1 cellular context compared by ENCODE assay signal in the genomic region with DNA sequence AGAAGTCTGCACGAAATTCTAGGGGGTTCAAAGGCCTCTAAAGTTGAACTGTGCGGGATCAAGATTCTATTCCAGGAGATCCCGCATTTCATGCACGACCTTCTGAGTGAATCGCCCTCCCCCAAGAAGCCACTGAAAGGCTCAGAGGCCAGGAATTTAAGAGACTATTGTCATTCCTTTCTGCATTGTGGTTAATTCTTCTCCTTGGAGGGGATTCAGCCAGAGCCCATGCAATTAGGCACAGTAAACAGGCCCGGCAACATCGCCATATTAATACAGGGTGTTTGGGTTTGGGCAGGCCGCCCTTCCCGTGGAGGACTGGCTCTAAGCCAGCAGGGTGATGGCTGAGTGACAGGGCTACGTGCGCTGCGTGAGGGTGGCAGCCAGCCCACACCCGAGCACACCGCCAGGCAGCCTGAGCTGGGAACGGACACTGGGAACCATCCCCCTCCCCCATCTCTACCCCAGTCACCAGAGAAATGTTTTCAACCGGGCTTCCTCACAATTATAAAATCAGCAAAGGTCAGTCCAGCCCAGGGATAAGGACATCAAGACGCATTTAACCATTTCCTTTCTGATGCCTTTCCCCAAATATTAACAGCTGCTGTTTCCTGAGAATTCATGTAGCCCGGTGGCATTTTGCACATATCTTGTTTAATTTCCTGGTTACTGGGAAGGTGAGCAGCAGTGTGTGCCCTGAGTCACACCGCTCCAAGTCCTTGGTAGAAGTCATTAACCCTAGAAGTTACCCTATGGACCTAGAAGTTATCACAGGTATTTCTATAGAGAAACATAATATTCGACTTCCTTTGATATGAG.
A peak's percentile ranks its signal among the peaks of the same experiment; 100 is the strongest.
TF ChIP-seq lines count a peak whose summit lies in the region.

No MANE protein-coding gene starts in this region.

TF ChIP-seq in HepG2, 621 proteins besides CTCF, POLR2A, EP300 and RAD21 (continued from another document and continues in another):
- TF ChIP-seq, protein P1, sequence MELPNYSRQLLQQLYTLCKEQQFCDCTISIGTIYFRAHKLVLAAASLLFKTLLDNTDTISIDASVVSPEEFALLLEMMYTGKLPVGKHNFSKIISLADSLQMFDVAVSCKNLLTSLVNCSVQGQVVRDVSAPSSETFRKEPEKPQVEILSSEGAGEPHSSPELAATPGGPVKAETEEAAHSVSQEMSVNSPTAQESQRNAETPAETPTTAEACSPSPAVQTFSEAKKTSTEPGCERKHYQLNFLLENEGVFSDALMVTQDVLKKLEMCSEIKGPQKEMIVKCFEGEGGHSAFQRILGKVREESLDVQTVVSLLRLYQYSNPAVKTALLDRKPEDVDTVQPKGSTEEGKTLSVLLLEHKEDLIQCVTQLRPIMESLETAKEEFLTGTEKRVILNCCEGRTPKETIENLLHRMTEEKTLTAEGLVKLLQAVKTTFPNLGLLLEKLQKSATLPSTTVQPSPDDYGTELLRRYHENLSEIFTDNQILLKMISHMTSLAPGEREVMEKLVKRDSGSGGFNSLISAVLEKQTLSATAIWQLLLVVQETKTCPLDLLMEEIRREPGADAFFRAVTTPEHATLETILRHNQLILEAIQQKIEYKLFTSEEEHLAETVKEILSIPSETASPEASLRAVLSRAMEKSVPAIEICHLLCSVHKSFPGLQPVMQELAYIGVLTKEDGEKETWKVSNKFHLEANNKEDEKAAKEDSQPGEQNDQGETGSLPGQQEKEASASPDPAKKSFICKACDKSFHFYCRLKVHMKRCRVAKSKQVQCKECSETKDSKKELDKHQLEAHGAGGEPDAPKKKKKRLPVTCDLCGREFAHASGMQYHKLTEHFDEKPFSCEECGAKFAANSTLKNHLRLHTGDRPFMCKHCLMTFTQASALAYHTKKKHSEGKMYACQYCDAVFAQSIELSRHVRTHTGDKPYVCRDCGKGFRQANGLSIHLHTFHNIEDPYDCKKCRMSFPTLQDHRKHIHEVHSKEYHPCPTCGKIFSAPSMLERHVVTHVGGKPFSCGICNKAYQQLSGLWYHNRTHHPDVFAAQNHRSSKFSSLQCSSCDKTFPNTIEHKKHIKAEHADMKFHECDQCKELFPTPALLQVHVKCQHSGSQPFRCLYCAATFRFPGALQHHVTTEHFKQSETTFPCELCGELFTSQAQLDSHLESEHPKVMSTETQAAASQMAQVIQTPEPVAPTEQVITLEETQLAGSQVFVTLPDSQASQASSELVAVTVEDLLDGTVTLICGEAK (IDR thresholded peaks at IDR 0.05) = no peak
- TF ChIP-seq, protein P1 (CRISPR knock-in tag; IDR thresholded peaks at IDR 0.05) = peak; percentile 76
- TF ChIP-seq MXI1 (IDR thresholded peaks at IDR 0.05; ENCODE audit: borderline replicate concordance, low read depth, low read length) (no peak), KAT7 (CRISPR knock-in tag; IDR thresholded peaks at IDR 0.05; ENCODE audit: borderline replicate concordance) (no peak), ZNF749 (CRISPR knock-in tag; IDR thresholded peaks at IDR 0.05; ENCODE audit: borderline replicate concordance) (no peak), ZNF598 (CRISPR knock-in tag; IDR thresholded peaks at IDR 0.05; ENCODE audit: borderline replicate concordance) (0 out of 2 replicates have a peak, but pooled peaks have one; percentile 34), PTBP1 (IDR thresholded peaks at IDR 0.05; ENCODE audit: low read depth, low read length, poor library complexity, severe bottlenecking) (no peak), RNF2 (conservative IDR thresholded peaks at IDR 0.05; ENCODE audit: low read depth) (no peak), ATF1 (CRISPR knock-in tag; IDR thresholded peaks at IDR 0.05) (no peak), TOPORS (CRISPR knock-in tag; IDR thresholded peaks at IDR 0.05) (no peak), MIER3 (CRISPR knock-in tag; IDR thresholded peaks at IDR 0.05; ENCODE audit: borderline replicate concordance) (peak; percentile 42; the same call in 1 of the 2 replicates), PAX8 (CRISPR knock-in tag; IDR thresholded peaks at IDR 0.05; ENCODE audit: borderline replicate concordance) (no peak), TCF12 (IDR thresholded peaks at IDR 0.05) (no peak), TCF12 (CRISPR knock-in tag; IDR thresholded peaks at IDR 0.05) (peak; percentile 59; the same call in 1 of the 2 replicates), RELA (CRISPR knock-in tag; IDR thresholded peaks at IDR 0.05) (no peak), NRL (CRISPR knock-in tag; IDR thresholded peaks at IDR 0.05; ENCODE audit: borderline replicate concordance) (no peak; the same call in 1 of the 2 replicates), SP140L (CRISPR knock-in tag; IDR thresholded peaks at IDR 0.05; ENCODE audit: borderline replicate concordance) (no peak), ZNF746 (CRISPR knock-in tag; IDR thresholded peaks at IDR 0.05) (0 out of 2 replicates have a peak, but pooled peaks have one; percentile 42), ARHGAP35 (CRISPR knock-in tag; IDR thresholded peaks at IDR 0.05; ENCODE audit: borderline replicate concordance) (no peak), NFKB2 (CRISPR knock-in tag; IDR thresholded peaks at IDR 0.05; ENCODE audit: borderline replicate concordance) (no peak), MED13 (CRISPR knock-in tag; IDR thresholded peaks at IDR 0.05) (no peak), NFRKB (IDR thresholded peaks at IDR 0.05) (no peak), SMARCC2 (IDR thresholded peaks at IDR 0.05) (no peak), NFYC (CRISPR knock-in tag; IDR thresholded peaks at IDR 0.05) (no peak), ZFP36 (IDR thresholded peaks at IDR 0.05; ENCODE audit: borderline replicate concordance, low read depth, low read length, partially characterized antibody) (no peak), REPIN1 (CRISPR knock-in tag; IDR thresholded peaks at IDR 0.05; ENCODE audit: borderline replicate concordance, low read depth) (no peak), ZNF605 (CRISPR knock-in tag; IDR thresholded peaks at IDR 0.05) (no peak), SNAI1 (CRISPR knock-in tag; IDR thresholded peaks at IDR 0.05; ENCODE audit: borderline replicate concordance) (no peak)
- TF ChIP-seq, protein P2, sequence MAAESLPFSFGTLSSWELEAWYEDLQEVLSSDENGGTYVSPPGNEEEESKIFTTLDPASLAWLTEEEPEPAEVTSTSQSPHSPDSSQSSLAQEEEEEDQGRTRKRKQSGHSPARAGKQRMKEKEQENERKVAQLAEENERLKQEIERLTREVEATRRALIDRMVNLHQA (CRISPR knock-in tag; IDR thresholded peaks at IDR 0.05) = no peak
- TF ChIP-seq, protein P3, sequence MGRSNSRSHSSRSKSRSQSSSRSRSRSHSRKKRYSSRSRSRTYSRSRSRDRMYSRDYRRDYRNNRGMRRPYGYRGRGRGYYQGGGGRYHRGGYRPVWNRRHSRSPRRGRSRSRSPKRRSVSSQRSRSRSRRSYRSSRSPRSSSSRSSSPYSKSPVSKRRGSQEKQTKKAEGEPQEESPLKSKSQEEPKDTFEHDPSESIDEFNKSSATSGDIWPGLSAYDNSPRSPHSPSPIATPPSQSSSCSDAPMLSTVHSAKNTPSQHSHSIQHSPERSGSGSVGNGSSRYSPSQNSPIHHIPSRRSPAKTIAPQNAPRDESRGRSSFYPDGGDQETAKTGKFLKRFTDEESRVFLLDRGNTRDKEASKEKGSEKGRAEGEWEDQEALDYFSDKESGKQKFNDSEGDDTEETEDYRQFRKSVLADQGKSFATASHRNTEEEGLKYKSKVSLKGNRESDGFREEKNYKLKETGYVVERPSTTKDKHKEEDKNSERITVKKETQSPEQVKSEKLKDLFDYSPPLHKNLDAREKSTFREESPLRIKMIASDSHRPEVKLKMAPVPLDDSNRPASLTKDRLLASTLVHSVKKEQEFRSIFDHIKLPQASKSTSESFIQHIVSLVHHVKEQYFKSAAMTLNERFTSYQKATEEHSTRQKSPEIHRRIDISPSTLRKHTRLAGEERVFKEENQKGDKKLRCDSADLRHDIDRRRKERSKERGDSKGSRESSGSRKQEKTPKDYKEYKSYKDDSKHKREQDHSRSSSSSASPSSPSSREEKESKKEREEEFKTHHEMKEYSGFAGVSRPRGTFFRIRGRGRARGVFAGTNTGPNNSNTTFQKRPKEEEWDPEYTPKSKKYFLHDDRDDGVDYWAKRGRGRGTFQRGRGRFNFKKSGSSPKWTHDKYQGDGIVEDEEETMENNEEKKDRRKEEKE (IDR thresholded peaks at IDR 0.05) = no peak
- TF ChIP-seq, protein P4, sequence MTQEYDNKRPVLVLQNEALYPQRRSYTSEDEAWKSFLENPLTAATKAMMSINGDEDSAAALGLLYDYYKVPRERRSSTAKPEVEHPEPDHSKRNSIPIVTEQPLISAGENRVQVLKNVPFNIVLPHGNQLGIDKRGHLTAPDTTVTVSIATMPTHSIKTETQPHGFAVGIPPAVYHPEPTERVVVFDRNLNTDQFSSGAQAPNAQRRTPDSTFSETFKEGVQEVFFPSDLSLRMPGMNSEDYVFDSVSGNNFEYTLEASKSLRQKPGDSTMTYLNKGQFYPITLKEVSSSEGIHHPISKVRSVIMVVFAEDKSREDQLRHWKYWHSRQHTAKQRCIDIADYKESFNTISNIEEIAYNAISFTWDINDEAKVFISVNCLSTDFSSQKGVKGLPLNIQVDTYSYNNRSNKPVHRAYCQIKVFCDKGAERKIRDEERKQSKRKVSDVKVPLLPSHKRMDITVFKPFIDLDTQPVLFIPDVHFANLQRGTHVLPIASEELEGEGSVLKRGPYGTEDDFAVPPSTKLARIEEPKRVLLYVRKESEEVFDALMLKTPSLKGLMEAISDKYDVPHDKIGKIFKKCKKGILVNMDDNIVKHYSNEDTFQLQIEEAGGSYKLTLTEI (CRISPR knock-in tag; conservative IDR thresholded peaks at IDR 0.05) = no peak
- TF ChIP-seq, protein P5, sequence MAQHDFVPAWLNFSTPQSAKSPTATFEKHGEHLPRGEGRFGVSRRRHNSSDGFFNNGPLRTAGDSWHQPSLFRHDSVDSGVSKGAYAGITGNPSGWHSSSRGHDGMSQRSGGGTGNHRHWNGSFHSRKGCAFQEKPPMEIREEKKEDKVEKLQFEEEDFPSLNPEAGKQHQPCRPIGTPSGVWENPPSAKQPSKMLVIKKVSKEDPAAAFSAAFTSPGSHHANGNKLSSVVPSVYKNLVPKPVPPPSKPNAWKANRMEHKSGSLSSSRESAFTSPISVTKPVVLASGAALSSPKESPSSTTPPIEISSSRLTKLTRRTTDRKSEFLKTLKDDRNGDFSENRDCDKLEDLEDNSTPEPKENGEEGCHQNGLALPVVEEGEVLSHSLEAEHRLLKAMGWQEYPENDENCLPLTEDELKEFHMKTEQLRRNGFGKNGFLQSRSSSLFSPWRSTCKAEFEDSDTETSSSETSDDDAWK (CRISPR knock-in tag; IDR thresholded peaks at IDR 0.05) = no peak
- TF ChIP-seq, protein P6, sequence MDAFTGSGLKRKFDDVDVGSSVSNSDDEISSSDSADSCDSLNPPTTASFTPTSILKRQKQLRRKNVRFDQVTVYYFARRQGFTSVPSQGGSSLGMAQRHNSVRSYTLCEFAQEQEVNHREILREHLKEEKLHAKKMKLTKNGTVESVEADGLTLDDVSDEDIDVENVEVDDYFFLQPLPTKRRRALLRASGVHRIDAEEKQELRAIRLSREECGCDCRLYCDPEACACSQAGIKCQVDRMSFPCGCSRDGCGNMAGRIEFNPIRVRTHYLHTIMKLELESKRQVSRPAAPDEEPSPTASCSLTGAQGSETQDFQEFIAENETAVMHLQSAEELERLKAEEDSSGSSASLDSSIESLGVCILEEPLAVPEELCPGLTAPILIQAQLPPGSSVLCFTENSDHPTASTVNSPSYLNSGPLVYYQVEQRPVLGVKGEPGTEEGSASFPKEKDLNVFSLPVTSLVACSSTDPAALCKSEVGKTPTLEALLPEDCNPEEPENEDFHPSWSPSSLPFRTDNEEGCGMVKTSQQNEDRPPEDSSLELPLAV (CRISPR knock-in tag; conservative IDR thresholded peaks at IDR 0.05; ENCODE audit: low read depth) = no peak
- TF ChIP-seq, protein P7, sequence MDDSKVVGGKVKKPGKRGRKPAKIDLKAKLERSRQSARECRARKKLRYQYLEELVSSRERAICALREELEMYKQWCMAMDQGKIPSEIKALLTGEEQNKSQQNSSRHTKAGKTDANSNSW (CRISPR knock-in tag; IDR thresholded peaks at IDR 0.05; ENCODE audit: borderline replicate concordance) = no peak
